Comparison of ENCODE assay signal across 16 cellular contexts in genomic region chr2:215717627-215718412, GRCh38.
DNase-seq lines count a peak whose midpoint lies in the region; ATAC-seq and TF ChIP-seq lines count a peak whose summit lies in the region.
"Had no signal": no experiment of that assay in that cellular context is flagged by ENCODE, and none has a peak within 500 bp of the region (broad histone marks: within the 10 kb centered on the region; RNA-seq: fewer than 3 reads in every experiment).

No MANE protein-coding gene starts in this region.

- ATAC-seq in HG03108 (IDR thresholded peaks at IDR 0.05; ENCODE audit: unreplicated experiment) (no peak), GM19035 (IDR thresholded peaks at IDR 0.05; ENCODE audit: unreplicated experiment) (no peak)
- ATAC-seq: activated naive CD8-positive, alpha-beta T cell treated with anti-CD3 and anti-CD28 coated beads, Interleukin-2, amount 50 U/mL, for 24 hours had no signal

- H3K36me3 ChIP-seq in BLaER1 treated with 17β-estradiol and CSF1 and Interleukin-3, amounts not matched to agents 10 nM and 100 nM, result no peaks in the 10 kb centered on the region
- H3K36me3 ChIP-seq in brain microvascular endothelial cell (replicated peaks) (no peaks in the 10 kb centered on the region), left ventricle myocardium inferior (no peaks in the 10 kb centered on the region), osteoblast (ENCODE audit: insufficient read depth, low read length) (peaks cover 5% of the 10 kb centered on the region)
- H3K36me3 ChIP-seq: Peyer's patch had no signal

- H3K9ac ChIP-seq in BLaER1 treated with 17β-estradiol and CSF1 and Interleukin-3, amounts not matched to agents 10 nM and 100 nM, result peak overlapping the region in 2 of 11 experiments; percentile 39 to 45; a peak in 3 of 22 replicates

- no peaks in the 10 kb centered on the region for H3K27me3 ChIP-seq in BLaER1 treated with 17β-estradiol and CSF1 and Interleukin-3, amounts not matched to agents 10 nM and 100 nM
- H3K27me3 ChIP-seq in brain microvascular endothelial cell (replicated peaks), result no peaks in the 10 kb centered on the region
- no peaks in the 10 kb centered on the region for H3K27me3 ChIP-seq in left ventricle myocardium inferior (ENCODE audit: low read depth)
- no peaks in the 10 kb centered on the region for H3K27me3 ChIP-seq in osteoblast (ENCODE audit: insufficient read depth, low read length)
- H3K27me3 ChIP-seq: Peyer's patch had no signal

- H2AFZ ChIP-seq in osteoblast (ENCODE audit: low read length), result no peak overlapping the region

- intact Hi-C loops in left ventricle myocardium inferior (cut with micrococcal nuclease), result no loop called here

- in situ Hi-C loops in brain microvascular endothelial cell (cut with HindIII; ENCODE audit: low pct_ligation_motif_present, low sequenced_read_pairs), result no loop called here

- H3K27ac ChIP-seq in BLaER1 treated with 17β-estradiol and CSF1 and Interleukin-3, amounts not matched to agents 10 nM and 100 nM, result peak overlapping the region in 6 of 11 experiments; percentile 22 to 64 (median 50); a peak in 8 of 22 replicates
- peak overlapping the region; percentile 74 for H3K27ac ChIP-seq in brain microvascular endothelial cell
- peak overlapping the region; percentile 71 for H3K27ac ChIP-seq in left ventricle myocardium inferior (replicated peaks)
- H3K27ac ChIP-seq in osteoblast (ENCODE audit: low read depth, low read length), result peak overlapping the region; percentile 93
- H3K27ac ChIP-seq: Peyer's patch, VCaP had no signal

- peak; percentile 60 for DNase-seq in brain microvascular endothelial cell
- DNase-seq in left ventricle myocardium inferior, result no peak
- DNase-seq in osteoblast (ENCODE audit: insufficient read length, low spot score, missing footprints), result no peak
- DNase-seq in T-helper 9 cell, result no peak
- no peak for DNase-seq in NCI-H1694 (lab: John Stamatoyannopoulos, UW)
- DNase-seq: activated CD4-positive, alpha-beta memory T cell treated with anti-CD3 and anti-CD28 coated beads, Interleukin-2, amount 10 ng/mL, durations not matched to agents 7 days and 5 days; activated naive CD8-positive, alpha-beta T cell treated with anti-CD3 and anti-CD28 coated beads, Interleukin-2, amount 50 U/mL, for 24 hours; Calu3; erythroblast; GDM1; NCI-H82; Peyer's patch had no signal

- no peaks in the 10 kb centered on the region for H4K20me1 ChIP-seq in BLaER1 treated with 17β-estradiol and CSF1 and Interleukin-3, amounts not matched to agents 10 nM and 100 nM
- H4K20me1 ChIP-seq in osteoblast (ENCODE audit: insufficient read depth, low read length), result no peaks in the 10 kb centered on the region

- peaks cover 4% of the 10 kb centered on the region for H3K79me2 ChIP-seq in osteoblast (ENCODE audit: insufficient read depth, low read length)

- peaks cover 0 to 80% (median 10%) of the 10 kb centered on the region in 10 experiments; a peak in 11 of 20 replicates for H3K4me1 ChIP-seq in BLaER1 treated with 17β-estradiol and CSF1 and Interleukin-3, amounts not matched to agents 10 nM and 100 nM
- H3K4me1 ChIP-seq in left ventricle myocardium inferior (peaks cover 32% of the 10 kb centered on the region), osteoblast (ENCODE audit: insufficient read depth, low read length) (peaks cover 56% of the 10 kb centered on the region)

- peaks cover 0 to 25% (median 0%) of the 10 kb centered on the region in 11 experiments; a peak in 2 of 22 replicates for H3K9me3 ChIP-seq in BLaER1 treated with 17β-estradiol and CSF1 and Interleukin-3, amounts not matched to agents 10 nM and 100 nM (replicated peaks in 1 of 11)
- H3K9me3 ChIP-seq in left ventricle myocardium inferior (replicated peaks) (no peaks in the 10 kb centered on the region), osteoblast (ENCODE audit: low read depth, low read length) (no peaks in the 10 kb centered on the region)
- H3K9me3 ChIP-seq: Peyer's patch had no signal

- no peak overlapping the region for H3K4me3 ChIP-seq in BLaER1 treated with 17β-estradiol and CSF1 and Interleukin-3, amounts not matched to agents 10 nM and 100 nM
- H3K4me3 ChIP-seq in brain microvascular endothelial cell (ENCODE audit: low read depth, low read length) (peak overlapping the region; percentile 12), left ventricle myocardium inferior (no peak overlapping the region), osteoblast (ENCODE audit: insufficient read depth, low read length) (peak overlapping the region; percentile 60)
- H3K4me3 ChIP-seq: Peyer's patch had no signal

- no peak for TF ChIP-seq CTCF in brain microvascular endothelial cell (IDR thresholded peaks at IDR 0.05; ENCODE audit: low read depth, low read length, missing control alignments)
- no peak for TF ChIP-seq CTCF in left ventricle myocardium inferior (IDR thresholded peaks at IDR 0.05; ENCODE audit: borderline replicate concordance)
- TF ChIP-seq CTCF in osteoblast (IDR thresholded peaks at IDR 0.05; ENCODE audit: extremely low read depth, low read depth, low read length), result no peak

- H3K4me2 ChIP-seq in BLaER1 treated with 17β-estradiol and CSF1 and Interleukin-3, amounts not matched to agents 10 nM and 100 nM, result peak overlapping the region in 4 of 11 experiments; percentile 19 to 68 (median 38); a peak in 8 of 22 replicates
- H3K4me2 ChIP-seq in osteoblast (ENCODE audit: insufficient read depth, low read length), result peak overlapping the region; percentile 74

Comparison
In these comparisons a context has a peak if more than half of its experiments do, and no peak if none do; other contexts are left out.
1. H3K4me3 ChIP-seq: peak in brain microvascular endothelial cell (single experiment) and osteoblast (single experiment); none in BLaER1 treated with 17β-estradiol and CSF1 and Interleukin-3, amounts not matched to agents 10 nM and 100 nM (0 of 10) and left ventricle myocardium inferior (single experiment).
2. Peak in every context shown above with its lines, with median percentiles within 50 percentile points of each other: H3K27ac ChIP-seq.